8 cellular contexts compared by ENCODE assay signal in genomic region chr1:93345633-93346471, GRCh38. TPM values are rescaled to one million over a fixed set of nuclear protein-coding genes. Genes with fewer than 3 reads are reported as not detected.
DNase-seq lines count a peak whose midpoint lies in the region; ATAC-seq and TF ChIP-seq lines count a peak whose summit lies in the region.

DR1 (plus strand) TSS chr1:93345907; CDS start chr1:93346646, 739 bp downstream.

- TF ChIP-seq EP300 in suprapubic skin (IDR thresholded peaks at IDR 0.05) = no peak

- peak; percentile 78 for ATAC-seq in HG02588 (IDR thresholded peaks at IDR 0.05; ENCODE audit: unreplicated experiment)
- peak; percentile 83 to 87 for ATAC-seq in activated naive CD4-positive, alpha-beta T cell treated with anti-CD3 and anti-CD28 coated beads, Interleukin-2, amount 50 U/mL, for 72 hours

- peaks cover 36% of the 10 kb centered on the region in 2 donors for H3K36me3 Mint-ChIP-seq in activated naive CD4-positive, alpha-beta T cell treated with anti-CD3 and anti-CD28 coated beads, Interleukin-2, amount 50 U/mL, for 72 hours

- peak within 1 kb of the TSS; percentile 97 for H3K27ac ChIP-seq in suprapubic skin

- no peaks in the 10 kb centered on the region for H3K9me3 Mint-ChIP-seq in activated naive CD4-positive, alpha-beta T cell treated with anti-CD3 and anti-CD28 coated beads, Interleukin-2, amount 50 U/mL, for 72 hours

- peak within 1 kb of the TSS; percentile 97 to 99 for H3K27ac Mint-ChIP-seq in activated naive CD4-positive, alpha-beta T cell treated with anti-CD3 and anti-CD28 coated beads, Interleukin-2, amount 50 U/mL, for 72 hours

- WGBS in suprapubic skin = 1% methylated on average over 32 of the region's 81 CpGs

- POLR2A ChIA-PET in GM10248 (lab: Yijun Ruan, JAX) = interaction anchor here (0.8 kb wide), 1 partner anchor 13 kb away, joined by 3 read pairs; no protein-coding TSS in a partner anchor

- DNase-seq in GM10248 (ENCODE audit: extremely low spot score) = peak; percentile 95
- DNase-seq in NCI-H1092 (lab: John Stamatoyannopoulos, UW) = peak; percentile 85
- DNase-seq in SKM-1 (lab: John Stamatoyannopoulos, UW; ENCODE audit: unreplicated experiment) = peak; percentile 64
- peak; percentile 90 to 93 for DNase-seq in activated naive CD4-positive, alpha-beta T cell treated with anti-CD3 and anti-CD28 coated beads, Interleukin-2, amount 50 U/mL, for 72 hours (ENCODE audit: low spot score in 2 of 2)
- no peak for DNase-seq in glomerular endothelial cell (ENCODE audit: extremely low read depth, low read depth, low spot score)
- peak; percentile 89 for DNase-seq in occipital lobe (lab: John Stamatoyannopoulos, UW)
- peak; percentile 94 to 96 for DNase-seq in suprapubic skin (ENCODE audit: low spot score in 2 of 2)

- no peaks in the 10 kb centered on the region for H3K27me3 ChIP-seq in suprapubic skin

- H3K9me3 ChIP-seq in suprapubic skin = no peaks in the 10 kb centered on the region

- CTCF ChIA-PET in GM10248 (lab: Yijun Ruan, JAX) = interaction anchor here (0.7 to 2.4 kb wide), 7 partner anchors 11 to 498 kb away, joined by 3 to 11 read pairs (median 3); no protein-coding TSS in a partner anchor

- TF ChIP-seq POLR2A in suprapubic skin (IDR thresholded peaks at IDR 0.05) = peak; percentile 72 to 86

- peak within 1 kb of the TSS; percentile 95 for H3K4me3 ChIP-seq in suprapubic skin

- H3K4me1 ChIP-seq in suprapubic skin = peaks cover 42% of the 10 kb centered on the region

- no peaks in the 10 kb centered on the region for H3K36me3 ChIP-seq in suprapubic skin

- no peak for TF ChIP-seq CTCF in GM10248 (IDR thresholded peaks at IDR 0.05; ENCODE audit: control extremely low read depth, extremely low read depth, low read depth, missing control alignments)
- no peak for TF ChIP-seq CTCF in suprapubic skin (IDR thresholded peaks at IDR 0.05)

RNA-seq across cellular contexts. Expression of gene DR1, which starts in this region (rescaled TPM):
- 10 to 100 TPM; 78.8 to 93.0 TPM for total RNA-seq in activated naive CD4-positive, alpha-beta T cell treated with anti-CD3 and anti-CD28 coated beads, Interleukin-2, amount 50 U/mL, for 72 hours
- 33.1 and 39.6 TPM in 2 replicates for total RNA-seq in glomerular endothelial cell
- 37.1 TPM for total RNA-seq in occipital lobe
- 10 to 100 TPM; 47.8 to 60.2 (median 55.5) TPM for total RNA-seq in suprapubic skin
